Comparison of ENCODE assay signal across 16 cellular contexts in the genomic region with DNA sequence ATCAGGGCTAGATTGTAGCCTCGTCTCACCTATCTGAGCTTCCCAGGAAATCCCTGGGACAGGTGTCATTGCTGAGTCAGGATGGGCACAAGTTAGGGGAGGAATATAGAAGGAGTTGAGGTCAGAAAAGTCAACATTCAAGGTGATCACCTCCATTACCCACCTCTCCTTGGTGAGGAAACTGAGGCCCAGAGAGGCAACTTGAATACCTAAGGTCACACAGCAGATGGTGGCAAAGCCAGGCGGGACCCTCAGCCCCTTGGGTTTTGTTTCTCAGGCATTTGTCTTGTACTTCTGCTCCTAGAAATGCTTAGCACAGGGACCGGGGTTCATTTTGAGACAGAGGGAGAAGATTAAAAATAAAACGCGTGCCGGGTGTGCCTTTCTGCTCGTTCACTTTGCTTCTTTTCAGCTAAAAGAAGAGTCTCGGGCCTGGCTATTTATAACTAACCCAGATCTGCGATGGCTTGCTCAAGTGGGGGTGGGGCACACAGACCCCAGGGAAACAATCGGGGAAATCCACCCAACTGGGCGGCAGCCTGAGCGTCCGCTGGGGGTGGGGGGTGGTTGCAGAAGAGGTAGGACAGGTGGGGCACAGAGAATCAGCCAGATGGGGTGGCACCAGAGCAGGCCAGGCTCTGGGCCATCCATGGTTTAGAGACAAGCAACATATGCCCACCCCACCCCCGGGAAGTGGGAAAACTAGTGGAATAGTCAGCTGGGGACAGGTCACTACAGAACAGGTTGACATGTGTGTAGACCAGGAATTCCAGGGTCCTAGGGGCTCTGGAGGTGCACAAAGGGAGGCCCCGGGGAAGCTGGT. TPM values are rescaled to one million over a fixed set of nuclear protein-coding genes. Genes with fewer than 3 reads are reported as not detected.
A peak's percentile ranks its signal among the peaks of the same experiment; 100 is the strongest.
DNase-seq lines count a peak whose midpoint lies in the region; ATAC-seq, FAIRE-seq and TF ChIP-seq lines count a peak whose summit lies in the region.
"Had no signal": no experiment of that assay in that cellular context is flagged by ENCODE, and none has a peak within 500 bp of the region (broad histone marks: within the 10 kb centered on the region; RNA-seq: fewer than 3 reads in every experiment).

No MANE protein-coding gene starts in this region.

- H3K36me3 Mint-ChIP-seq in activated CD4-positive, alpha-beta memory T cell treated with anti-CD3 and anti-CD28 coated beads for 36 hours, result no peaks in the 10 kb centered on the region
- H3K36me3 Mint-ChIP-seq in activated CD4-positive, alpha-beta memory T cell treated with anti-CD3 and anti-CD28 coated beads, Interleukin-2, amount 10 ng/mL, durations not matched to agents 7 days and 5 days (ENCODE audit: low read depth), result no peaks in the 10 kb centered on the region
- no peaks in the 10 kb centered on the region for H3K36me3 Mint-ChIP-seq in activated CD8-positive, alpha-beta memory T cell treated with anti-CD3 and anti-CD28 coated beads, Interleukin-2, amount 10 ng/mL, durations not matched to agents 7 days and 5 days
- no peaks in the 10 kb centered on the region for H3K36me3 Mint-ChIP-seq in stimulated activated naive CD8-positive, alpha-beta T cell treated with anti-CD3 and anti-CD28 coated beads, Interleukin-15, Interleukin-2, amounts not matched to agents 100 ng/mL and 50 ng/mL, for 24 hours (ENCODE audit: low read depth)
- H3K36me3 Mint-ChIP-seq: activated naive CD8-positive, alpha-beta T cell had no signal

- CTCF ChIA-PET in activated CD4-positive, alpha-beta memory T cell treated with anti-CD3 and anti-CD28 coated beads for 36 hours (lab: Charles Lee), result interaction anchor here (1.3 kb wide), 1 partner anchor 109 kb away, joined by 3 read pairs; no protein-coding TSS in a partner anchor
- CTCF ChIA-PET in activated CD4-positive, alpha-beta memory T cell treated with anti-CD3 and anti-CD28 coated beads, Interleukin-2, amount 10 ng/mL, durations not matched to agents 7 days and 5 days (lab: Charles Lee), result no interaction called here
- CTCF ChIA-PET in activated CD8-positive, alpha-beta memory T cell treated with anti-CD3 and anti-CD28 coated beads, Interleukin-2, amount 10 ng/mL, durations not matched to agents 7 days and 5 days (lab: Charles Lee), result interaction anchor here (0.7 kb wide), 1 partner anchor 123 kb away, joined by 3 read pairs; no protein-coding TSS in a partner anchor

- H3K36me3 ChIP-seq in kidney (ENCODE audit: control insufficient read depth in 1 of 2, insufficient read depth in 2 of 2, low read length in 2 of 2), result no peaks in the 10 kb centered on the region

- intact Hi-C loops in activated CD4-positive, alpha-beta memory T cell treated with anti-CD3 and anti-CD28 coated beads for 36 hours (cut with micrococcal nuclease), result no loop called here
- intact Hi-C loops in kidney (cut with DNase I), result no loop called here

- no peaks in the 10 kb centered on the region for H3K9me3 Mint-ChIP-seq in activated CD4-positive, alpha-beta memory T cell treated with anti-CD3 and anti-CD28 coated beads for 36 hours
- H3K9me3 Mint-ChIP-seq in activated CD4-positive, alpha-beta memory T cell treated with anti-CD3 and anti-CD28 coated beads, Interleukin-2, amount 10 ng/mL, durations not matched to agents 7 days and 5 days, result no peaks in the 10 kb centered on the region
- H3K9me3 Mint-ChIP-seq in activated CD8-positive, alpha-beta memory T cell treated with anti-CD3 and anti-CD28 coated beads, Interleukin-2, amount 10 ng/mL, durations not matched to agents 7 days and 5 days (ENCODE audit: low read depth), result no peaks in the 10 kb centered on the region
- no peaks in the 10 kb centered on the region for H3K9me3 Mint-ChIP-seq in stimulated activated naive CD8-positive, alpha-beta T cell treated with anti-CD3 and anti-CD28 coated beads, Interleukin-15, Interleukin-2, amounts not matched to agents 100 ng/mL and 50 ng/mL, for 24 hours

- H3K4me3 ChIP-seq in kidney (ENCODE audit: low read length in 2 of 2), result no peak overlapping the region
- H3K4me3 ChIP-seq: A549 had no signal

- no peak for ATAC-seq in activated CD8-positive, alpha-beta memory T cell treated with anti-CD3 and anti-CD28 coated beads, Interleukin-2, amount 10 ng/mL, durations not matched to agents 7 days and 5 days
- ATAC-seq in GM18519 (IDR thresholded peaks at IDR 0.05; ENCODE audit: low FRiP score, unreplicated experiment) (no peak), HG02884 (IDR thresholded peaks at IDR 0.05; ENCODE audit: unreplicated experiment) (no peak)
- ATAC-seq: A549 had no signal

- H3K27me3 Mint-ChIP-seq in activated CD4-positive, alpha-beta memory T cell treated with anti-CD3 and anti-CD28 coated beads for 36 hours, result no peaks in the 10 kb centered on the region
- peaks cover 20% of the 10 kb centered on the region for H3K27me3 Mint-ChIP-seq in activated CD4-positive, alpha-beta memory T cell treated with anti-CD3 and anti-CD28 coated beads, Interleukin-2, amount 10 ng/mL, durations not matched to agents 7 days and 5 days
- peaks cover 26% of the 10 kb centered on the region for H3K27me3 Mint-ChIP-seq in activated CD8-positive, alpha-beta memory T cell treated with anti-CD3 and anti-CD28 coated beads, Interleukin-2, amount 10 ng/mL, durations not matched to agents 7 days and 5 days
- H3K27me3 Mint-ChIP-seq in stimulated activated naive CD8-positive, alpha-beta T cell treated with anti-CD3 and anti-CD28 coated beads, Interleukin-15, Interleukin-2, amounts not matched to agents 100 ng/mL and 50 ng/mL, for 24 hours, result peaks cover 8% of the 10 kb centered on the region
- H3K27me3 Mint-ChIP-seq: activated naive CD8-positive, alpha-beta T cell had no signal

- POLR2A ChIA-PET in activated CD4-positive, alpha-beta memory T cell treated with anti-CD3 and anti-CD28 coated beads for 36 hours (lab: Charles Lee), result no interaction called here
- POLR2A ChIA-PET in activated CD4-positive, alpha-beta memory T cell treated with anti-CD3 and anti-CD28 coated beads, Interleukin-2, amount 10 ng/mL, durations not matched to agents 7 days and 5 days (lab: Charles Lee), result interaction anchor here (1.0 kb wide), 1 partner anchor 55 kb away, joined by 3 read pairs; no protein-coding TSS in a partner anchor

- no peak for TF ChIP-seq CTCF in kidney (IDR thresholded peaks at IDR 0.05; ENCODE audit: borderline replicate concordance, extremely low read depth, insufficient read depth)

- DNase-seq in activated CD4-positive, alpha-beta memory T cell treated with anti-CD3 and anti-CD28 coated beads for 36 hours, result peak; percentile 7
- no peak for DNase-seq in activated CD4-positive, alpha-beta memory T cell treated with anti-CD3 and anti-CD28 coated beads, Interleukin-2, amount 10 ng/mL, durations not matched to agents 7 days and 5 days
- DNase-seq in activated CD8-positive, alpha-beta memory T cell treated with anti-CD3 and anti-CD28 coated beads, Interleukin-2, amount 10 ng/mL, durations not matched to agents 7 days and 5 days, result peak; percentile 21
- DNase-seq in kidney (peak; percentile 33), SKM-1 treated with dmso at 0.1 percent for 144 hours (lab: John Stamatoyannopoulos, UW; ENCODE audit: unreplicated experiment) (no peak)
- DNase-seq: GDM1, NCI-H1105 treated with DMSO at 0.1 percent for 48 hours had no signal

- H3K4me3 Mint-ChIP-seq in activated CD4-positive, alpha-beta memory T cell treated with anti-CD3 and anti-CD28 coated beads for 36 hours, result no peak overlapping the region
- H3K4me3 Mint-ChIP-seq in activated CD4-positive, alpha-beta memory T cell treated with anti-CD3 and anti-CD28 coated beads, Interleukin-2, amount 10 ng/mL, durations not matched to agents 7 days and 5 days, result no peak overlapping the region
- no peak overlapping the region for H3K4me3 Mint-ChIP-seq in activated CD8-positive, alpha-beta memory T cell treated with anti-CD3 and anti-CD28 coated beads, Interleukin-2, amount 10 ng/mL, durations not matched to agents 7 days and 5 days
- no peak overlapping the region for H3K4me3 Mint-ChIP-seq in stimulated activated naive CD8-positive, alpha-beta T cell treated with anti-CD3 and anti-CD28 coated beads, Interleukin-15, Interleukin-2, amounts not matched to agents 100 ng/mL and 50 ng/mL, for 24 hours
- H3K4me3 Mint-ChIP-seq: activated naive CD8-positive, alpha-beta T cell had no signal

- H3K4me1 ChIP-seq in kidney (ENCODE audit: control insufficient read depth in 1 of 2, insufficient read depth in 1 of 2, low read depth in 1 of 2, low read length in 2 of 2), result peaks cover 0 to 7% of the 10 kb centered on the region in 2 donors

- FAIRE-seq in kidney (lab: Jason Lieb, UNC), result no peak
- FAIRE-seq: A549, islet of Langerhans, TTC549 had no signal

- peaks cover 6% of the 10 kb centered on the region for H3K4me1 Mint-ChIP-seq in activated CD4-positive, alpha-beta memory T cell treated with anti-CD3 and anti-CD28 coated beads for 36 hours (ENCODE audit: low read depth)
- peaks cover 11% of the 10 kb centered on the region for H3K4me1 Mint-ChIP-seq in activated CD4-positive, alpha-beta memory T cell treated with anti-CD3 and anti-CD28 coated beads, Interleukin-2, amount 10 ng/mL, durations not matched to agents 7 days and 5 days
- H3K4me1 Mint-ChIP-seq in activated CD8-positive, alpha-beta memory T cell treated with anti-CD3 and anti-CD28 coated beads, Interleukin-2, amount 10 ng/mL, durations not matched to agents 7 days and 5 days, result peaks cover 6% of the 10 kb centered on the region
- peaks cover 8% of the 10 kb centered on the region for H3K4me1 Mint-ChIP-seq in stimulated activated naive CD8-positive, alpha-beta T cell treated with anti-CD3 and anti-CD28 coated beads, Interleukin-15, Interleukin-2, amounts not matched to agents 100 ng/mL and 50 ng/mL, for 24 hours (ENCODE audit: low read depth)

- no peak overlapping the region for H3K9ac ChIP-seq in kidney (ENCODE audit: low read length in 2 of 2)
- H3K9ac ChIP-seq: KMS-11 had no signal

- H3K9me3 ChIP-seq in kidney (ENCODE audit: control insufficient read depth in 1 of 2, low read length in 2 of 2), result no peaks in the 10 kb centered on the region
- H3K9me3 ChIP-seq: A549 had no signal

- H3K27ac Mint-ChIP-seq in activated CD4-positive, alpha-beta memory T cell treated with anti-CD3 and anti-CD28 coated beads for 36 hours, result no peak overlapping the region
- no peak overlapping the region for H3K27ac Mint-ChIP-seq in activated CD4-positive, alpha-beta memory T cell treated with anti-CD3 and anti-CD28 coated beads, Interleukin-2, amount 10 ng/mL, durations not matched to agents 7 days and 5 days
- H3K27ac Mint-ChIP-seq in activated CD8-positive, alpha-beta memory T cell treated with anti-CD3 and anti-CD28 coated beads, Interleukin-2, amount 10 ng/mL, durations not matched to agents 7 days and 5 days, result no peak overlapping the region
- peak overlapping the region; percentile 31 for H3K27ac Mint-ChIP-seq in stimulated activated naive CD8-positive, alpha-beta T cell treated with anti-CD3 and anti-CD28 coated beads, Interleukin-15, Interleukin-2, amounts not matched to agents 100 ng/mL and 50 ng/mL, for 24 hours
- H3K27ac Mint-ChIP-seq: activated naive CD8-positive, alpha-beta T cell had no signal

- no peak overlapping the region for H3K27ac ChIP-seq in kidney (ENCODE audit: low read depth in 2 of 2, low read length in 2 of 2)
- H3K27ac ChIP-seq: A549, epithelial cell of prostate, KMS-11 had no signal

RNA-seq across cellular contexts. Expression of a gene that starts 3.9 kb away (rescaled TPM):
- 1 to 10 TPM; 1.6 to 2.2 TPM for total RNA-seq in activated CD4-positive, alpha-beta memory T cell treated with anti-CD3 and anti-CD28 coated beads for 36 hours
- under 1 TPM; 0.28 to 0.53 TPM for total RNA-seq in activated CD4-positive, alpha-beta memory T cell treated with anti-CD3 and anti-CD28 coated beads, Interleukin-2, amount 10 ng/mL, durations not matched to agents 7 days and 5 days
- under 1 TPM in 1 of 2 experiments, not detected in 1; 0.12 TPM for total RNA-seq in activated CD8-positive, alpha-beta memory T cell treated with anti-CD3 and anti-CD28 coated beads, Interleukin-2, amount 10 ng/mL, durations not matched to agents 7 days and 5 days
- total RNA-seq in kidney, result 5.7 TPM
- 3.7 TPM for polyA plus RNA-seq in kidney (ENCODE audit: insufficient read depth, low read depth, low replicate concordance)

Comparison
In these comparisons a context has a peak if more than half of its experiments do, and no peak if none do; other contexts are left out.
1. DNase-seq: peak in activated CD4-positive, alpha-beta memory T cell treated with anti-CD3 and anti-CD28 coated beads for 36 hours (single experiment), activated CD8-positive, alpha-beta memory T cell treated with anti-CD3 and anti-CD28 coated beads, Interleukin-2, amount 10 ng/mL, durations not matched to agents 7 days and 5 days (single experiment) and kidney (single experiment); none in activated CD4-positive, alpha-beta memory T cell treated with anti-CD3 and anti-CD28 coated beads, Interleukin-2, amount 10 ng/mL, durations not matched to agents 7 days and 5 days (single experiment) and SKM-1 treated with dmso at 0.1 percent for 144 hours (single experiment).